In the genomic region with DNA sequence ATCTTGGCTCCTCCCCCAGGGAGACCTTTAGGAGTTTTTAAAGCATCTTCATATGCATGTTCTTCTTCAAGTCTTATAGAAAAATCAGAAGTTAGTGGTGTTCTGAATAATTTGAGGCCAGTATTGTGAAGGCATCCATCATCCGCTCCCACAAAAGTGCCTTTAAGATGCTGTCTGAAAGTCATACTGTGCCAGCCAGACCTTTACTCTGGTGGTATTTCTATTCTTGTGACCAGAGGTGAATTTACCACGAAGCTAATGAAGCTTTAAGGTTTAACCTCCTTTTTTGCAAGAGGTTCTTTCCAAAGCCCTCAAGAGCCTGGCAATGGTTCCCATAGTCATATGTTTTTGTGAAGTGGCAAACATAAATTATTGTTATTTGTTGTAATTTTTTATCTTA, we compare ENCODE assay signal across 1 cellular context.
TF ChIP-seq lines count a peak whose summit lies in the region.

No MANE protein-coding gene starts in this region.

TF ChIP-seq in GM12878, 131 proteins besides CTCF, POLR2A, EP300 and RAD21 (continued from another document):
- no peak for TF ChIP-seq E4F1 (IDR thresholded peaks at IDR 0.05; ENCODE audit: borderline replicate concordance, partially characterized antibody)
- no peak for TF ChIP-seq KAT2A (conservative IDR thresholded peaks at IDR 0.05; ENCODE audit: control insufficient read depth, low read depth, low read length)
- no peak for TF ChIP-seq IRF3 (IDR thresholded peaks at IDR 0.05)
- TF ChIP-seq SKIL (IDR thresholded peaks at IDR 0.05; ENCODE audit: low read depth, poor library complexity, severe bottlenecking) = no peak
- TF ChIP-seq ZZZ3 (IDR thresholded peaks at IDR 0.05; ENCODE audit: control insufficient read depth, insufficient read length, low read depth) = no peak
- TF ChIP-seq, protein P1, sequence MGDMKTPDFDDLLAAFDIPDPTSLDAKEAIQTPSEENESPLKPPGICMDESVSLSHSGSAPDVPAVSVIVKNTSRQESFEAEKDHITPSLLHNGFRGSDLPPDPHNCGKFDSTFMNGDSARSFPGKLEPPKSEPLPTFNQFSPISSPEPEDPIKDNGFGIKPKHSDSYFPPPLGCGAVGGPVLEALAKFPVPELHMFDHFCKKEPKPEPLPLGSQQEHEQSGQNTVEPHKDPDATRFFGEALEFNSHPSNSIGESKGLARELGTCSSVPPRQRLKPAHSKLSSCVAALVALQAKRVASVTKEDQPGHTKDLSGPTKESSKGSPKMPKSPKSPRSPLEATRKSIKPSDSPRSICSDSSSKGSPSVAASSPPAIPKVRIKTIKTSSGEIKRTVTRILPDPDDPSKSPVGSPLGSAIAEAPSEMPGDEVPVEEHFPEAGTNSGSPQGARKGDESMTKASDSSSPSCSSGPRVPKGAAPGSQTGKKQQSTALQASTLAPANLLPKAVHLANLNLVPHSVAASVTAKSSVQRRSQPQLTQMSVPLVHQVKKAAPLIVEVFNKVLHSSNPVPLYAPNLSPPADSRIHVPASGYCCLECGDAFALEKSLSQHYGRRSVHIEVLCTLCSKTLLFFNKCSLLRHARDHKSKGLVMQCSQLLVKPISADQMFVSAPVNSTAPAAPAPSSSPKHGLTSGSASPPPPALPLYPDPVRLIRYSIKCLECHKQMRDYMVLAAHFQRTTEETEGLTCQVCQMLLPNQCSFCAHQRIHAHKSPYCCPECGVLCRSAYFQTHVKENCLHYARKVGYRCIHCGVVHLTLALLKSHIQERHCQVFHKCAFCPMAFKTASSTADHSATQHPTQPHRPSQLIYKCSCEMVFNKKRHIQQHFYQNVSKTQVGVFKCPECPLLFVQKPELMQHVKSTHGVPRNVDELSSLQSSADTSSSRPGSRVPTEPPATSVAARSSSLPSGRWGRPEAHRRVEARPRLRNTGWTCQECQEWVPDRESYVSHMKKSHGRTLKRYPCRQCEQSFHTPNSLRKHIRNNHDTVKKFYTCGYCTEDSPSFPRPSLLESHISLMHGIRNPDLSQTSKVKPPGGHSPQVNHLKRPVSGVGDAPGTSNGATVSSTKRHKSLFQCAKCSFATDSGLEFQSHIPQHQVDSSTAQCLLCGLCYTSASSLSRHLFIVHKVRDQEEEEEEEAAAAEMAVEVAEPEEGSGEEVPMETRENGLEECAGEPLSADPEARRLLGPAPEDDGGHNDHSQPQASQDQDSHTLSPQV (IDR thresholded peaks at IDR 0.05) = no peak
